Comparison of ENCODE assay signal across 8 cellular contexts in genomic region chr19:53332484-53332883, GRCh38. TPM values are rescaled to one million over a fixed set of nuclear protein-coding genes. Genes with fewer than 3 reads are reported as not detected.
DNase-seq lines count a peak whose midpoint lies in the region; ATAC-seq and TF ChIP-seq lines count a peak whose summit lies in the region.

No MANE protein-coding gene starts in this region.

- H3K4me3 Mint-ChIP-seq in activated CD8-positive, alpha-beta memory T cell treated with anti-CD3 and anti-CD28 coated beads, Interleukin-2, amount 10 ng/mL, durations not matched to agents 7 days and 5 days = peak overlapping the region; percentile 32
- peak overlapping the region; percentile 91 for H3K4me3 Mint-ChIP-seq in activated T-helper 1 cell treated with anti-CD3 and anti-CD28 coated beads, Interleukin-12 subunit alpha, Interleukin-12 subunit beta, Interleukin-2, Interleukin-4 antibody, amounts not matched to agents 30 ng/mL and 10 ng/mL and 1 ng/mL, durations not matched to agents 14 hours and 24 hours and 36 hours

- no peak overlapping the region for H3K27ac Mint-ChIP-seq in activated CD8-positive, alpha-beta memory T cell treated with anti-CD3 and anti-CD28 coated beads, Interleukin-2, amount 10 ng/mL, durations not matched to agents 7 days and 5 days
- no peak overlapping the region for H3K27ac Mint-ChIP-seq in activated T-helper 1 cell treated with anti-CD3 and anti-CD28 coated beads, Interleukin-12 subunit alpha, Interleukin-12 subunit beta, Interleukin-2, Interleukin-4 antibody, amounts not matched to agents 30 ng/mL and 10 ng/mL and 1 ng/mL, durations not matched to agents 14 hours and 24 hours and 36 hours

- peaks cover 12% of the 10 kb centered on the region for H3K9me3 ChIP-seq in suprapubic skin

- no peaks in the 10 kb centered on the region for H3K36me3 ChIP-seq in suprapubic skin

- DNase-seq in activated CD8-positive, alpha-beta memory T cell treated with anti-CD3 and anti-CD28 coated beads, Interleukin-2, amount 10 ng/mL, durations not matched to agents 7 days and 5 days = no peak
- no peak for DNase-seq in activated CD8-positive, alpha-beta memory T cell treated with anti-CD3 and anti-CD28 coated beads for 24 hours
- no peak for DNase-seq in activated T-helper 1 cell treated with anti-CD3 and anti-CD28 coated beads, Interleukin-12 subunit alpha, Interleukin-12 subunit beta, Interleukin-2, Interleukin-4 antibody, amounts not matched to agents 30 ng/mL and 10 ng/mL and 1 ng/mL, durations not matched to agents 14 hours and 24 hours and 36 hours (ENCODE audit: low spot score)
- DNase-seq in left kidney (ENCODE audit: low read depth, low spot score) (peak; percentile 13), suprapubic skin (ENCODE audit: low spot score in 2 of 2) (no peak), NCI-H1930 (lab: John Stamatoyannopoulos, UW) (no peak)
- DNase-seq in activated effector memory CD4-positive, alpha-beta T cell treated with Interleukin-2 at 50 U/mL for 16 hours = no peak

- CTCF ChIA-PET in activated CD8-positive, alpha-beta memory T cell treated with anti-CD3 and anti-CD28 coated beads, Interleukin-2, amount 10 ng/mL, durations not matched to agents 7 days and 5 days (lab: Charles Lee) = no interaction called here

- TF ChIP-seq EP300 in suprapubic skin (IDR thresholded peaks at IDR 0.05) = no peak

- H3K4me1 Mint-ChIP-seq in activated CD8-positive, alpha-beta memory T cell treated with anti-CD3 and anti-CD28 coated beads, Interleukin-2, amount 10 ng/mL, durations not matched to agents 7 days and 5 days = peaks cover 21% of the 10 kb centered on the region
- peaks cover 10% of the 10 kb centered on the region for H3K4me1 Mint-ChIP-seq in activated T-helper 1 cell treated with anti-CD3 and anti-CD28 coated beads, Interleukin-12 subunit alpha, Interleukin-12 subunit beta, Interleukin-2, Interleukin-4 antibody, amounts not matched to agents 30 ng/mL and 10 ng/mL and 1 ng/mL, durations not matched to agents 14 hours and 24 hours and 36 hours (ENCODE audit: low read depth)

- H3K9me3 Mint-ChIP-seq in activated CD8-positive, alpha-beta memory T cell treated with anti-CD3 and anti-CD28 coated beads, Interleukin-2, amount 10 ng/mL, durations not matched to agents 7 days and 5 days (ENCODE audit: low read depth) = peaks cover 22% of the 10 kb centered on the region
- H3K9me3 Mint-ChIP-seq in activated T-helper 1 cell treated with anti-CD3 and anti-CD28 coated beads, Interleukin-12 subunit alpha, Interleukin-12 subunit beta, Interleukin-2, Interleukin-4 antibody, amounts not matched to agents 30 ng/mL and 10 ng/mL and 1 ng/mL, durations not matched to agents 14 hours and 24 hours and 36 hours = peaks cover 36% of the 10 kb centered on the region

- WGBS in suprapubic skin = 57% methylated on average over 14 of the region's 14 CpGs

- intact Hi-C loops in activated T-helper 1 cell treated with anti-CD3 and anti-CD28 coated beads, Interleukin-12 subunit alpha, Interleukin-12 subunit beta, Interleukin-2, Interleukin-4 antibody, amounts not matched to agents 30 ng/mL and 10 ng/mL and 1 ng/mL, durations not matched to agents 14 hours and 24 hours and 36 hours (cut with micrococcal nuclease) = loop anchor here (2.0 kb wide), 3 partner anchors 174 to 806 kb away; partner anchors contain the start of genes ZNF347, ZNF808 and ZNF816

- peaks cover 10% of the 10 kb centered on the region for H3K27me3 ChIP-seq in suprapubic skin

- peaks cover 36% of the 10 kb centered on the region for H3K36me3 Mint-ChIP-seq in activated CD8-positive, alpha-beta memory T cell treated with anti-CD3 and anti-CD28 coated beads, Interleukin-2, amount 10 ng/mL, durations not matched to agents 7 days and 5 days
- H3K36me3 Mint-ChIP-seq in activated T-helper 1 cell treated with anti-CD3 and anti-CD28 coated beads, Interleukin-12 subunit alpha, Interleukin-12 subunit beta, Interleukin-2, Interleukin-4 antibody, amounts not matched to agents 30 ng/mL and 10 ng/mL and 1 ng/mL, durations not matched to agents 14 hours and 24 hours and 36 hours (ENCODE audit: low read depth) = peaks cover 24% of the 10 kb centered on the region

- no peak for TF ChIP-seq POLR2A in suprapubic skin (IDR thresholded peaks at IDR 0.05)

- no peak overlapping the region for H3K27ac ChIP-seq in suprapubic skin

- peak overlapping the region; percentile 77 for H3K4me3 ChIP-seq in suprapubic skin

- TF ChIP-seq CTCF in suprapubic skin (IDR thresholded peaks at IDR 0.05) = no peak

- no peak for ATAC-seq in activated CD8-positive, alpha-beta memory T cell treated with anti-CD3 and anti-CD28 coated beads, Interleukin-2, amount 10 ng/mL, durations not matched to agents 7 days and 5 days
- ATAC-seq in GM19397 (IDR thresholded peaks at IDR 0.05; ENCODE audit: unreplicated experiment) = no peak

- H3K4me1 ChIP-seq in suprapubic skin = peaks cover 10% of the 10 kb centered on the region

- H3K27me3 Mint-ChIP-seq in activated CD8-positive, alpha-beta memory T cell treated with anti-CD3 and anti-CD28 coated beads, Interleukin-2, amount 10 ng/mL, durations not matched to agents 7 days and 5 days = no peaks in the 10 kb centered on the region
- H3K27me3 Mint-ChIP-seq in activated T-helper 1 cell treated with anti-CD3 and anti-CD28 coated beads, Interleukin-12 subunit alpha, Interleukin-12 subunit beta, Interleukin-2, Interleukin-4 antibody, amounts not matched to agents 30 ng/mL and 10 ng/mL and 1 ng/mL, durations not matched to agents 14 hours and 24 hours and 36 hours (ENCODE audit: insufficient read depth) = no peaks in the 10 kb centered on the region

RNA-seq across cellular contexts. Expression of gene ZNF845, which starts 1.1 kb away (rescaled TPM):
- total RNA-seq in activated CD8-positive, alpha-beta memory T cell treated with anti-CD3 and anti-CD28 coated beads, Interleukin-2, amount 10 ng/mL, durations not matched to agents 7 days and 5 days = 1 to 10 TPM; 8.0 to 9.9 TPM
- total RNA-seq in activated T-helper 1 cell treated with anti-CD3 and anti-CD28 coated beads, Interleukin-12 subunit alpha, Interleukin-12 subunit beta, Interleukin-2, Interleukin-4 antibody, amounts not matched to agents 30 ng/mL and 10 ng/mL and 1 ng/mL, durations not matched to agents 14 hours and 24 hours and 36 hours = 6.5 and 6.7 TPM in 2 replicates
- 1 to 10 TPM; 4.2 to 7.1 (median 5.2) TPM for total RNA-seq in suprapubic skin

RNA-seq across cellular contexts. Expression of gene ZNF525, which starts 33.0 kb away (rescaled TPM):
- 10 to 100 TPM; 13.6 to 17.9 TPM for total RNA-seq in activated CD8-positive, alpha-beta memory T cell treated with anti-CD3 and anti-CD28 coated beads, Interleukin-2, amount 10 ng/mL, durations not matched to agents 7 days and 5 days
- total RNA-seq in activated T-helper 1 cell treated with anti-CD3 and anti-CD28 coated beads, Interleukin-12 subunit alpha, Interleukin-12 subunit beta, Interleukin-2, Interleukin-4 antibody, amounts not matched to agents 30 ng/mL and 10 ng/mL and 1 ng/mL, durations not matched to agents 14 hours and 24 hours and 36 hours = 16.5 and 19.0 TPM in 2 replicates
- total RNA-seq in suprapubic skin = 10 to 100 TPM in 3 of 4 donors, 1 to 10 TPM in 1; 6.4 to 48.2 (median 16.0) TPM
